ENCODE assay signal across 27 cellular contexts in genomic region chr3:121473001-121473400, GRCh38.
"Had no signal": no experiment of that assay in that cellular context is flagged by ENCODE, and none has a peak within 500 bp of the region (broad histone marks: within the 10 kb centered on the region; RNA-seq: fewer than 3 reads in every experiment).

No MANE protein-coding gene starts in this region.

- H3K27ac Mint-ChIP-seq: mesothelial cell of epicardium; nephron; neural progenitor cell; stimulated activated naive B cell treated with anti-CD40 and anti-IgM and Interleukin-4, amounts not matched to agents 10 μg/mL and 1 μg/mL and 100 μg/mL, for 72 hours had no signal

- H3K4me1 Mint-ChIP-seq: mesothelial cell of epicardium, nephron, neural progenitor cell had no signal

- FAIRE-seq: colon, kidney had no signal

- H3K9me3 ChIP-seq: gastrocnemius medialis, heart left ventricle, mucosa of descending colon, psoas muscle, sigmoid colon, spleen, stomach, thyroid gland, vagina had no signal

- H3K4me3 Mint-ChIP-seq: mesothelial cell of epicardium; naive thymus-derived CD4-positive, alpha-beta T cell; nephron; neural progenitor cell; stimulated activated naive B cell treated with anti-CD40 and anti-IgM and Interleukin-4, amounts not matched to agents 10 μg/mL and 1 μg/mL and 100 μg/mL, for 72 hours had no signal

- H3K27me3 ChIP-seq: dorsolateral prefrontal cortex, gastrocnemius medialis, heart left ventricle, hepatocyte, neural progenitor cell, sigmoid colon, spleen, stomach, thyroid gland, vagina had no signal

- H3K36me3 ChIP-seq: gastrocnemius medialis, heart left ventricle, sigmoid colon, stomach, thyroid gland, vagina had no signal

- H3K27me3 Mint-ChIP-seq: naive thymus-derived CD4-positive, alpha-beta T cell; stimulated activated naive B cell treated with anti-CD40 and anti-IgM and Interleukin-4, amounts not matched to agents 10 μg/mL and 1 μg/mL and 100 μg/mL, for 72 hours had no signal

- H2AFZ ChIP-seq: hepatocyte, neural progenitor cell had no signal

- H3K4me3 ChIP-seq: dorsolateral prefrontal cortex, gastrocnemius medialis, heart left ventricle, hepatocyte, lung, mucosa of descending colon, neural progenitor cell, psoas muscle, sigmoid colon, skin epidermis, spleen, stomach, thyroid gland, vagina had no signal

- ATAC-seq: gastrocnemius medialis; heart left ventricle; left lobe of liver; mucosa of descending colon; naive thymus-derived CD4-positive, alpha-beta T cell; psoas muscle; right cardiac atrium; stimulated activated naive B cell treated with anti-CD40 and anti-IgM and Interleukin-4, amounts not matched to agents 10 μg/mL and 1 μg/mL and 100 μg/mL, for 72 hours had no signal

- H3K9me3 Mint-ChIP-seq: mesothelial cell of epicardium; naive thymus-derived CD4-positive, alpha-beta T cell; nephron; neural progenitor cell; stimulated activated naive B cell treated with anti-CD40 and anti-IgM and Interleukin-4, amounts not matched to agents 10 μg/mL and 1 μg/mL and 100 μg/mL, for 72 hours had no signal

- H3K4me2 ChIP-seq: hepatocyte, neural progenitor cell had no signal

- H3K9ac ChIP-seq: neural progenitor cell had no signal

- H3K27ac ChIP-seq: dorsolateral prefrontal cortex, gastrocnemius medialis, heart left ventricle, hepatocyte, neural progenitor cell, psoas muscle, sigmoid colon, skin epidermis, spleen, stomach, thyroid gland, vagina had no signal

- H3K79me2 ChIP-seq: hepatocyte had no signal

- H3K4me1 ChIP-seq: gastrocnemius medialis, heart left ventricle, neural progenitor cell, psoas muscle, sigmoid colon, spleen, stomach, thyroid gland, vagina had no signal

- DNase-seq: dorsolateral prefrontal cortex; effector CD4-positive, alpha-beta T cell; foreskin fibroblast; gastrocnemius medialis; heart left ventricle; kidney; mesenchymal stem cell; mucosa of descending colon; naive thymus-derived CD4-positive, alpha-beta T cell; psoas muscle; right cardiac atrium; sigmoid colon; spleen; stimulated activated CD4-positive, alpha-beta T cell treated with anti-CD3 and anti-CD28 coated beads, Interleukin-4, amount 100 ng/mL, for 4 hours; stimulated activated naive B cell treated with anti-CD40 and anti-IgM and Interleukin-4, amounts not matched to agents 10 μg/mL and 1 μg/mL and 100 μg/mL, for 72 hours; stomach; thyroid gland; trophoblast cell had no signal
